15 cellular contexts compared by ENCODE assay signal in genomic region chr10:113475381-113475807, GRCh38.
DNase-seq lines count a peak whose midpoint lies in the region; ATAC-seq and TF ChIP-seq lines count a peak whose summit lies in the region.
"Had no signal": no experiment of that assay in that cellular context is flagged by ENCODE, and none has a peak within 500 bp of the region (broad histone marks: within the 10 kb centered on the region; RNA-seq: fewer than 3 reads in every experiment).

No MANE protein-coding gene starts in this region.

- H3K27me3 Mint-ChIP-seq in endodermal cell (ENCODE audit: insufficient read depth): peaks cover 6% of the 10 kb centered on the region

- no peak overlapping the region for H3K27ac Mint-ChIP-seq in endodermal cell
- H3K27ac Mint-ChIP-seq: activated T-cell treated with anti-CD3 and anti-CD28 coated beads, Interleukin-2, amount 50 U/mL, for 24 hours had no signal

- ATAC-seq in HG02588 (IDR thresholded peaks at IDR 0.05; ENCODE audit: unreplicated experiment): no peak
- ATAC-seq in mucosa of descending colon: no peak
- ATAC-seq: K562 had no signal

- H3K4me1 ChIP-seq in endodermal cell (ENCODE audit: control insufficient read depth, insufficient read depth, low read length): no peaks in the 10 kb centered on the region
- no peaks in the 10 kb centered on the region for H3K4me1 ChIP-seq in mucosa of descending colon (ENCODE audit: low read depth)
- H3K4me1 ChIP-seq: BE2C had no signal

- TF ChIP-seq CTCF in LNCAP (IDR thresholded peaks at IDR 0.05) (peak; percentile 28; the same call in 1 of the 2 replicates), endodermal cell (conservative IDR thresholded peaks at IDR 0.05) (peak; percentile 37), mucosa of descending colon (IDR thresholded peaks at IDR 0.05) (no peak)

- peaks cover 49% of the 10 kb centered on the region for H3K9me3 Mint-ChIP-seq in endodermal cell

- peaks cover 47% of the 10 kb centered on the region for H3K9me3 ChIP-seq in endodermal cell (ENCODE audit: control insufficient read depth, low read length)
- peaks cover 16% of the 10 kb centered on the region for H3K9me3 ChIP-seq in mucosa of descending colon
- H3K9me3 ChIP-seq: BE2C had no signal

- no peak overlapping the region for H3K27ac ChIP-seq in endodermal cell (ENCODE audit: low read depth, low read length)

- no peaks in the 10 kb centered on the region for H3K36me3 ChIP-seq in endodermal cell (ENCODE audit: control insufficient read depth, insufficient read depth, low read length)
- H3K36me3 ChIP-seq in mucosa of descending colon (ENCODE audit: low read depth): no peaks in the 10 kb centered on the region
- H3K36me3 ChIP-seq: BE2C had no signal

- no peak overlapping the region for H3K9ac ChIP-seq in endodermal cell (ENCODE audit: extremely low read depth, low read length, poor library complexity, severe bottlenecking)

- peaks cover 8% of the 10 kb centered on the region for H3K36me3 Mint-ChIP-seq in endodermal cell (ENCODE audit: low read depth)

- H3K4me1 Mint-ChIP-seq in endodermal cell: peaks cover 28% of the 10 kb centered on the region
- H3K4me1 Mint-ChIP-seq: neural crest cell had no signal

- no peak overlapping the region for H3K4me3 Mint-ChIP-seq in endodermal cell
- H3K4me3 Mint-ChIP-seq: activated T-cell treated with anti-CD3 and anti-CD28 coated beads, Interleukin-2, amount 50 U/mL, for 24 hours; neural crest cell had no signal

- peak; percentile 63 for DNase-seq in AG08396 (ENCODE audit: low spot score)
- no peak for DNase-seq in endodermal cell
- DNase-seq in myocyte (ENCODE audit: low read depth): peak; percentile 27
- DNase-seq in mucosa of descending colon: no peak
- no peak for DNase-seq in iPS-NIHi7 (ENCODE audit: extremely low spot score)
- no peak for DNase-seq in stimulated activated CD4-positive, alpha-beta T cell treated with anti-CD3 and anti-CD28 coated beads, Interleukin-1b, Interleukin-23, amount 100 ng/mL, for 48 hours
- DNase-seq: activated T-cell treated with anti-CD3 and anti-CD28 coated beads, Interleukin-2, amount 50 U/mL, for 24 hours; BE2C; NCI-H2081; stimulated activated CD8-positive, alpha-beta memory T cell treated with anti-CD3 and anti-CD28 coated beads, Interleukin-4, amount 100 ng/mL, for 48 hours; SW 1271 had no signal

- intact Hi-C loops in mucosa of descending colon (cut with DNase I, micrococcal nuclease): no loop called here

- H3K27me3 ChIP-seq in endodermal cell (ENCODE audit: control insufficient read depth, insufficient read depth, low read length, poor library complexity, severe bottlenecking): no peaks in the 10 kb centered on the region
- H3K27me3 ChIP-seq: BE2C had no signal

- H3K4me3 ChIP-seq in endodermal cell (ENCODE audit: low read length) (no peak overlapping the region), mucosa of descending colon (no peak overlapping the region)
- H3K4me3 ChIP-seq: K562 had no signal

- 84 to 100% methylated on average over 2 to 4 of the region's 4 CpGs for WGBS in endodermal cell (ENCODE audit: insufficient coverage in 1 of 2, insufficient read length in 1 of 2), 2 experiments

Comparison
In these comparisons a context has a peak if more than half of its experiments do, and no peak if none do; other contexts are left out.
1. DNase-seq: peak in AG08396 (single experiment) and myocyte (single experiment); none in endodermal cell (single experiment), mucosa of descending colon (0 of 3), iPS-NIHi7 (single experiment) and stimulated activated CD4-positive, alpha-beta T cell treated with anti-CD3 and anti-CD28 coated beads, Interleukin-1b, Interleukin-23, amount 100 ng/mL, for 48 hours (single experiment).